ENCODE assay signal across 27 cellular contexts in the genomic region with DNA sequence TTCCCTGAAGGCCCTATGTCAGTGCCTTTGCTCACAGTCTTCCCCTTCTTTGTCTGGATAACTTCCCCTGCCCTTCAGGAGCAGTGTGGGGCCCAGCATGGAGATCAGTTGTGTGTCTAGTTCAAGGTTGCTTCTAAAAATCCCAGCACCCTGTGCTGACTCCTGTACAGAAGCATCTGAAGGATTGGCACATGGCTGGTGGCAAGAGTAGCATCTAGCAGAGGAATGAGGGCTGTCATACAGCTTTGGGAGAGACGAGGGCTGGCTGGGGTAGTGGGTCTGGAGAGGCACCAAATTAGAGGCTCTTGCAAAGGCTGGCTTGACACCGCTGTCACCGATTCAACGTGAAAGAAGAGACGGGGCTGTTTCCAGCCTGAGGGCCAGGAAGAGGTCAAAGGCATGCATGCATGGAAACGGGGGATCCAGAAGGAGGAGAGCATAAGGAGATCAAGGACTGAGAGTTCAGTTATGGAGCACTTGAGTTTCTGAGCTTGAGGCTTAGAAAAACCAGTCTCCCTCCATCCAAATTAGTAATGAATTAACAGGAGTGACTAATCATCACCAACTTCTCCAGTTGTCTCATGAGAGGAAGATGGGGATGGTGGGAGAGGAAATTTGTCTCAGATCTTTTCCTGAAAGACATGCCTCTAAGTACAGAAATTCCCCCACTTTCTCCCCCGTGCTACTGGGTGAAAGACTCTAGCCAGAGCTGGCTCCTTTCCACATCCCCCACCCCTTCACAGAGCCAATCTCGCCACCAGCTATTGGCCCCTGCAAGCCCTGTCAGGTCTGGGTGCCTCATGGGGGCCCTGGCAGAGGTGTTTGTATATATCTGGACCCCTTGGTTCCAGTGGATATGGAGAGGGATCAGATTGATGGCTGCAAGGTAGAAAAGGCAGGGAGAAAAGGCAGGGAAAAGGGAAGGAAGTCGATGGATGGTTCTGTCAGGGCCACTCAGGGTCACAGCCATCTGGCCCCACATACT. TPM values are rescaled to one million over a fixed set of nuclear protein-coding genes. Genes with fewer than 3 reads are reported as not detected.
"Had no signal": no experiment of that assay in that cellular context is flagged by ENCODE, and none has a peak within 500 bp of the region (broad histone marks: within the 10 kb centered on the region; RNA-seq: fewer than 3 reads in every experiment).

No MANE protein-coding gene starts in this region.

- H3K27me3 ChIP-seq: brain microvascular endothelial cell, cardiac muscle cell, MG63 had no signal

- H3K27ac ChIP-seq: brain microvascular endothelial cell, cardiac muscle cell had no signal

- H3K36me3 Mint-ChIP-seq: activated CD8-positive, alpha-beta memory T cell treated with anti-CD3 and anti-CD28 coated beads, Interleukin-2, amount 10 ng/mL, durations not matched to agents 7 days and 5 days; activated naive CD4-positive, alpha-beta T cell treated with anti-CD3 and anti-CD28 coated beads, Interleukin-2, amount 10 ng/mL, durations not matched to agents 7 days and 5 days; activated naive CD8-positive, alpha-beta T cell treated with anti-CD3 and anti-CD28 coated beads for 36 hours had no signal

- H3K4me3 ChIP-seq: cardiac muscle cell, MG63 had no signal

- H3K4me1 Mint-ChIP-seq: activated B cell treated with CpG ODN at 0.5 μM for 24 hours; activated CD4-positive, alpha-beta T cell treated with anti-CD3 and anti-CD28 coated beads, Interleukin-2, amount 10 ng/mL, durations not matched to agents 24 days and 14 days; activated CD8-positive, alpha-beta memory T cell treated with anti-CD3 and anti-CD28 coated beads, Interleukin-2, amount 10 ng/mL, durations not matched to agents 7 days and 5 days; activated naive CD4-positive, alpha-beta T cell treated with anti-CD3 and anti-CD28 coated beads, Interleukin-2, amount 10 ng/mL, durations not matched to agents 7 days and 5 days; activated naive CD8-positive, alpha-beta T cell treated with anti-CD3 and anti-CD28 coated beads for 36 hours; activated T-helper 17 cell treated with anti-CD3 and anti-CD28 coated beads, Interleukin-2, amount 50 U/mL, for 72 hours; T-helper 17 cell had no signal

- DNase-seq: activated B cell treated with CpG ODN at 0.5 μM for 24 hours; activated CD4-positive, alpha-beta T cell treated with anti-CD3 and anti-CD28 coated beads for 1 hour; activated CD4-positive, alpha-beta T cell treated with anti-CD3 and anti-CD28 coated beads, Interleukin-2, amount 10 ng/mL, durations not matched to agents 24 days and 14 days; activated CD4-positive, alpha-beta T cell treated with anti-CD3 and anti-CD28 coated beads, Interleukin-2, amount 50 U/mL, for 48 hours; activated CD8-positive, alpha-beta memory T cell treated with anti-CD3 and anti-CD28 coated beads, Interleukin-2, amount 10 ng/mL, durations not matched to agents 7 days and 5 days; activated gamma-delta T cell treated with Interleukin-2 at 50 U/mL for 16 hours; activated naive CD4-positive, alpha-beta T cell treated with anti-CD3 and anti-CD28 coated beads, Interleukin-2, amount 10 ng/mL, durations not matched to agents 7 days and 5 days; activated naive CD8-positive, alpha-beta T cell treated with anti-CD3 and anti-CD28 coated beads for 36 hours; activated T-cell treated with anti-CD3 and anti-CD28 coated beads, Interleukin-2, amount 50 U/mL, for 48 hours; brain microvascular endothelial cell; MG63; MV-4-11; NCI-H1105; NCI-H1436; NCI-H1694 treated with DMSO at 0.1 percent for 48 hours; NCI-H2029 treated with DMSO at 0.1 percent for 48 hours; NCI-H510A treated with DMSO at 0.1 percent for 48 hours; NCI-H69; NK-92 treated with Interleukin-12 subunit alpha and Interleukin-12 subunit beta, amount 100 ng/mL, for 24 hours; OCI-M1; SHP77 treated with DMSO at 0.1 percent for 48 hours; T-helper 17 cell; T-helper 9 cell had no signal

- H3K27ac Mint-ChIP-seq: activated B cell treated with CpG ODN at 0.5 μM for 24 hours; activated CD4-positive, alpha-beta T cell treated with anti-CD3 and anti-CD28 coated beads, Interleukin-2, amount 10 ng/mL, durations not matched to agents 24 days and 14 days; activated CD8-positive, alpha-beta memory T cell treated with anti-CD3 and anti-CD28 coated beads, Interleukin-2, amount 10 ng/mL, durations not matched to agents 7 days and 5 days; activated naive CD4-positive, alpha-beta T cell treated with anti-CD3 and anti-CD28 coated beads, Interleukin-2, amount 10 ng/mL, durations not matched to agents 7 days and 5 days; activated naive CD8-positive, alpha-beta T cell treated with anti-CD3 and anti-CD28 coated beads for 36 hours; activated T-helper 17 cell treated with anti-CD3 and anti-CD28 coated beads, Interleukin-2, amount 50 U/mL, for 72 hours; T-helper 17 cell had no signal

- H3K36me3 ChIP-seq: brain microvascular endothelial cell, cardiac muscle cell, MG63 had no signal

- H3K9me3 Mint-ChIP-seq: activated B cell treated with CpG ODN at 0.5 μM for 24 hours; activated CD4-positive, alpha-beta T cell treated with anti-CD3 and anti-CD28 coated beads, Interleukin-2, amount 10 ng/mL, durations not matched to agents 24 days and 14 days; activated naive CD4-positive, alpha-beta T cell treated with anti-CD3 and anti-CD28 coated beads, Interleukin-2, amount 10 ng/mL, durations not matched to agents 7 days and 5 days; activated naive CD8-positive, alpha-beta T cell treated with anti-CD3 and anti-CD28 coated beads for 36 hours; activated T-helper 17 cell treated with anti-CD3 and anti-CD28 coated beads, Interleukin-2, amount 50 U/mL, for 72 hours had no signal

- H3K4me3 Mint-ChIP-seq: activated B cell treated with CpG ODN at 0.5 μM for 24 hours; activated CD4-positive, alpha-beta T cell treated with anti-CD3 and anti-CD28 coated beads, Interleukin-2, amount 10 ng/mL, durations not matched to agents 24 days and 14 days; activated CD8-positive, alpha-beta memory T cell treated with anti-CD3 and anti-CD28 coated beads, Interleukin-2, amount 10 ng/mL, durations not matched to agents 7 days and 5 days; activated naive CD4-positive, alpha-beta T cell treated with anti-CD3 and anti-CD28 coated beads, Interleukin-2, amount 10 ng/mL, durations not matched to agents 7 days and 5 days; activated naive CD8-positive, alpha-beta T cell treated with anti-CD3 and anti-CD28 coated beads for 36 hours; activated T-helper 17 cell treated with anti-CD3 and anti-CD28 coated beads, Interleukin-2, amount 50 U/mL, for 72 hours; T-helper 17 cell had no signal

- H3K27me3 Mint-ChIP-seq: activated naive CD8-positive, alpha-beta T cell treated with anti-CD3 and anti-CD28 coated beads for 36 hours had no signal

- ATAC-seq: activated CD8-positive, alpha-beta memory T cell treated with anti-CD3 and anti-CD28 coated beads, Interleukin-2, amount 10 ng/mL, durations not matched to agents 7 days and 5 days; activated T-helper 17 cell treated with anti-CD3 and anti-CD28 coated beads, Interleukin-2, amount 50 U/mL, for 72 hours; Panc1; T-helper 17 cell had no signal

RNA-seq across cellular contexts. Expression of a gene that starts 45.9 kb away (rescaled TPM):
- total RNA-seq: activated B cell treated with CpG ODN at 0.5 μM for 24 hours; activated CD4-positive, alpha-beta T cell treated with anti-CD3 and anti-CD28 coated beads, Interleukin-2, amount 10 ng/mL, durations not matched to agents 24 days and 14 days; activated CD8-positive, alpha-beta memory T cell treated with anti-CD3 and anti-CD28 coated beads, Interleukin-2, amount 10 ng/mL, durations not matched to agents 7 days and 5 days; activated T-helper 17 cell treated with anti-CD3 and anti-CD28 coated beads, Interleukin-2, amount 50 U/mL, for 72 hours; SK-MEL-5 had no signal
